In the genomic region with DNA sequence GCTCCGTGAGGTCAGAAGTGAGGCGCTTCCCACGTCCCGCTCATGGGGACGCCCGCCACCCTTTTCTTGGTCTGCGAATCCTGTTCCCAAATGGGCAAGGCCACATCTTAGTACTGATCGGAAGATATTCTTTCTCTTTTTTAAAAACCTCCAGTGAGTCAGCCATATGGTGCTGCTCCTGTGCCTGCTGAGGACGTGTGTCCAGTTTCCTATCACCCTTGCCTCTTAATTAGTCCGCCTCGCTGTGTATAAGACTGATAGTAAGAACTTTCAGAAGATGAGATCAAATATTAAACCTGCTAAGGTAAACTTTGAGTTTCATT, we compare ENCODE assay signal across 8 cellular contexts. TPM values are rescaled to one million over a fixed set of nuclear protein-coding genes. Genes with fewer than 3 reads are reported as not detected.
A peak's percentile ranks its signal among the peaks of the same experiment; 100 is the strongest.
DNase-seq lines count a peak whose midpoint lies in the region; ATAC-seq, FAIRE-seq and TF ChIP-seq lines count a peak whose summit lies in the region.

No MANE protein-coding gene starts in this region.

- no peak for TF ChIP-seq RAD21 in liver (IDR thresholded peaks at IDR 0.05)

- peak overlapping the region; percentile 93 for H3K9ac ChIP-seq in Karpas-422 (ENCODE audit: low read length)
- peak overlapping the region; percentile 85 to 97 for H3K9ac ChIP-seq in liver (ENCODE audit: low read depth in 1 of 2, low read length in 2 of 2)

- H3K4me3 ChIP-seq in AG04450 (ENCODE audit: low read depth, low read length) (peak overlapping the region; percentile 76), Karpas-422 (ENCODE audit: low read length) (peak overlapping the region; percentile 87), bronchial epithelial cell (ENCODE audit: low read depth, low read length) (peak overlapping the region; percentile 85), liver (ENCODE audit: low read depth in 1 of 3, low read length in 3 of 3) (peak overlapping the region; percentile 57 to 90 (median 78)), thyroid gland (replicated peaks in 1 of 3) (peak overlapping the region; percentile 18 to 92 (median 41))

- CTCF ChIA-PET in AG04450 (lab: Charles Lee) = interaction anchor here (1.0 to 9.2 kb wide), 5 partner anchors 9 to 127 kb away, joined by 4 to 65 read pairs (median 7); no protein-coding TSS in a partner anchor

- POLR2A ChIA-PET in AG04450 (lab: Yijun Ruan, JAX) = interaction anchor here (1.1 kb wide), 1 partner anchor 117 kb away, joined by 4 read pairs; no protein-coding TSS in a partner anchor

- H3K27me3 ChIP-seq in AG04450 (ENCODE audit: control insufficient read depth, insufficient read depth, low read length) (no peaks in the 10 kb centered on the region), Karpas-422 (ENCODE audit: low read length) (no peaks in the 10 kb centered on the region), bronchial epithelial cell (ENCODE audit: control insufficient read depth, insufficient read depth, low read length) (no peaks in the 10 kb centered on the region), liver (ENCODE audit: control insufficient read depth in 4 of 4, insufficient read depth in 4 of 4, low read length in 3 of 4) (no peaks in the 10 kb centered on the region), thyroid gland (no peaks in the 10 kb centered on the region)

- under 1% methylated on average over 11 of the region's 11 CpGs for WGBS in liver
- 0% methylated on average over 9 to 11 of the region's 11 CpGs for WGBS in thyroid gland, 2 donors

- H4K20me1 ChIP-seq in Karpas-422 (ENCODE audit: insufficient read depth, low read depth, low read length) = no peaks in the 10 kb centered on the region

- peaks cover 40% of the 10 kb centered on the region for H3K4me1 ChIP-seq in Karpas-422 (ENCODE audit: low read length)
- H3K4me1 ChIP-seq in liver (ENCODE audit: control insufficient read depth in 4 of 4, insufficient read depth in 4 of 4, low read length in 3 of 4) = peaks cover 5 to 51% (median 28%) of the 10 kb centered on the region in 4 donors
- peaks cover 15 to 27% of the 10 kb centered on the region in 2 donors for H3K4me1 ChIP-seq in thyroid gland

- H3K4me2 ChIP-seq in Karpas-422 (ENCODE audit: low read depth, low read length, poor library complexity, severe bottlenecking) = peak overlapping the region; percentile 82

- DNase-seq in AG04450 (ENCODE audit: low read depth, low spot score) = no peak
- DNase-seq in Karpas-422 = no peak
- DNase-seq in bronchial epithelial cell (ENCODE audit: low read depth) = peak; percentile 40
- DNase-seq in thyroid gland = peak in 1 of 2 donors; percentile 3
- no peak for DNase-seq in posterior vena cava (ENCODE audit: low spot score)
- no peak for DNase-seq in DMS153 (lab: John Stamatoyannopoulos, UW)

- H2AFZ ChIP-seq in Karpas-422 (ENCODE audit: low read length) = peak overlapping the region; percentile 72

- ATAC-seq in GM19035 (IDR thresholded peaks at IDR 0.05; ENCODE audit: unreplicated experiment) = peak; percentile 28

- H3K79me2 ChIP-seq in Karpas-422 (ENCODE audit: low read length) = peaks cover 68% of the 10 kb centered on the region

- H3K36me3 ChIP-seq in Karpas-422 (ENCODE audit: insufficient read depth, low read length) (peaks cover 15% of the 10 kb centered on the region; the same call in 1 of the 2 replicates), bronchial epithelial cell (ENCODE audit: control insufficient read depth, insufficient read depth, low read length) (no peaks in the 10 kb centered on the region), liver (ENCODE audit: control insufficient read depth in 4 of 4, insufficient read depth in 3 of 4, low read depth in 1 of 4, low read length in 3 of 4) (peaks cover 0 to 3% (median 0%) of the 10 kb centered on the region in 4 donors), thyroid gland (no peaks in the 10 kb centered on the region)

- TF ChIP-seq POLR2A in thyroid gland (IDR thresholded peaks at IDR 0.05) = no peak

- TF ChIP-seq CTCF in AG04450 (IDR thresholded peaks at IDR 0.05; ENCODE audit: low read depth, low read length) (no peak), bronchial epithelial cell (IDR thresholded peaks at IDR 0.05; ENCODE audit: insufficient read depth, low read length, severe bottlenecking) (no peak), liver (IDR thresholded peaks at IDR 0.05; ENCODE audit: low read depth, low read length, missing input control) (no peak), thyroid gland (IDR thresholded peaks at IDR 0.05) (no peak)

- H3K27ac ChIP-seq in AG04450 (ENCODE audit: low read depth, low read length) (peak overlapping the region; percentile 84), Karpas-422 (ENCODE audit: low read length) (peak overlapping the region; percentile 33), liver (ENCODE audit: low read depth in 1 of 2, low read length in 2 of 2) (peak overlapping the region; percentile 92 to 99), thyroid gland (peak overlapping the region; percentile 56 to 94 (median 94))

- FAIRE-seq in bronchial epithelial cell (lab: Jason Lieb, UNC) = no peak

- H3K9me3 ChIP-seq in AG04450 (ENCODE audit: control insufficient read depth, insufficient read depth, low read length) = no peaks in the 10 kb centered on the region; the same call in 1 of the 2 replicates
- no peaks in the 10 kb centered on the region for H3K9me3 ChIP-seq in Karpas-422 (ENCODE audit: low read length)
- no peaks in the 10 kb centered on the region for H3K9me3 ChIP-seq in liver (ENCODE audit: control insufficient read depth in 4 of 4, low read length in 3 of 4)
- H3K9me3 ChIP-seq in thyroid gland = no peaks in the 10 kb centered on the region

- intact Hi-C loops in thyroid gland (cut with DNase I) = no loop called here
- intact Hi-C loops in posterior vena cava (cut with DNase I) = no loop called here

- H3K9me2 ChIP-seq in Karpas-422 (replicated peaks; ENCODE audit: insufficient read depth, low read length) = no peaks in the 10 kb centered on the region

TF ChIP-seq in liver, 16 proteins besides CTCF, POLR2A, EP300 and RAD21 (continues in another document):
- TF ChIP-seq NR2F2 (IDR thresholded peaks at IDR 0.05) (no peak), EGR1 (IDR thresholded peaks at IDR 0.05; ENCODE audit: low read depth in 2 of 2) (no peak), GABPA (IDR thresholded peaks at IDR 0.05 in 1 of 2, conservative IDR thresholded peaks at IDR 0.05 in 1 of 2) (no peak), RXRA (IDR thresholded peaks at IDR 0.05) (no peak), SP1 (IDR thresholded peaks at IDR 0.05) (no peak), HNF4G (IDR thresholded peaks at IDR 0.05) (no peak), FOXA2 (IDR thresholded peaks at IDR 0.05) (no peak), HNF4A (conservative IDR thresholded peaks at IDR 0.05) (no peak)
- TF ChIP-seq, protein P1, sequence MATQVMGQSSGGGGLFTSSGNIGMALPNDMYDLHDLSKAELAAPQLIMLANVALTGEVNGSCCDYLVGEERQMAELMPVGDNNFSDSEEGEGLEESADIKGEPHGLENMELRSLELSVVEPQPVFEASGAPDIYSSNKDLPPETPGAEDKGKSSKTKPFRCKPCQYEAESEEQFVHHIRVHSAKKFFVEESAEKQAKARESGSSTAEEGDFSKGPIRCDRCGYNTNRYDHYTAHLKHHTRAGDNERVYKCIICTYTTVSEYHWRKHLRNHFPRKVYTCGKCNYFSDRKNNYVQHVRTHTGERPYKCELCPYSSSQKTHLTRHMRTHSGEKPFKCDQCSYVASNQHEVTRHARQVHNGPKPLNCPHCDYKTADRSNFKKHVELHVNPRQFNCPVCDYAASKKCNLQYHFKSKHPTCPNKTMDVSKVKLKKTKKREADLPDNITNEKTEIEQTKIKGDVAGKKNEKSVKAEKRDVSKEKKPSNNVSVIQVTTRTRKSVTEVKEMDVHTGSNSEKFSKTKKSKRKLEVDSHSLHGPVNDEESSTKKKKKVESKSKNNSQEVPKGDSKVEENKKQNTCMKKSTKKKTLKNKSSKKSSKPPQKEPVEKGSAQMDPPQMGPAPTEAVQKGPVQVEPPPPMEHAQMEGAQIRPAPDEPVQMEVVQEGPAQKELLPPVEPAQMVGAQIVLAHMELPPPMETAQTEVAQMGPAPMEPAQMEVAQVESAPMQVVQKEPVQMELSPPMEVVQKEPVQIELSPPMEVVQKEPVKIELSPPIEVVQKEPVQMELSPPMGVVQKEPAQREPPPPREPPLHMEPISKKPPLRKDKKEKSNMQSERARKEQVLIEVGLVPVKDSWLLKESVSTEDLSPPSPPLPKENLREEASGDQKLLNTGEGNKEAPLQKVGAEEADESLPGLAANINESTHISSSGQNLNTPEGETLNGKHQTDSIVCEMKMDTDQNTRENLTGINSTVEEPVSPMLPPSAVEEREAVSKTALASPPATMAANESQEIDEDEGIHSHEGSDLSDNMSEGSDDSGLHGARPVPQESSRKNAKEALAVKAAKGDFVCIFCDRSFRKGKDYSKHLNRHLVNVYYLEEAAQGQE (IDR thresholded peaks at IDR 0.05) = no peak
- TF ChIP-seq, protein P2, sequence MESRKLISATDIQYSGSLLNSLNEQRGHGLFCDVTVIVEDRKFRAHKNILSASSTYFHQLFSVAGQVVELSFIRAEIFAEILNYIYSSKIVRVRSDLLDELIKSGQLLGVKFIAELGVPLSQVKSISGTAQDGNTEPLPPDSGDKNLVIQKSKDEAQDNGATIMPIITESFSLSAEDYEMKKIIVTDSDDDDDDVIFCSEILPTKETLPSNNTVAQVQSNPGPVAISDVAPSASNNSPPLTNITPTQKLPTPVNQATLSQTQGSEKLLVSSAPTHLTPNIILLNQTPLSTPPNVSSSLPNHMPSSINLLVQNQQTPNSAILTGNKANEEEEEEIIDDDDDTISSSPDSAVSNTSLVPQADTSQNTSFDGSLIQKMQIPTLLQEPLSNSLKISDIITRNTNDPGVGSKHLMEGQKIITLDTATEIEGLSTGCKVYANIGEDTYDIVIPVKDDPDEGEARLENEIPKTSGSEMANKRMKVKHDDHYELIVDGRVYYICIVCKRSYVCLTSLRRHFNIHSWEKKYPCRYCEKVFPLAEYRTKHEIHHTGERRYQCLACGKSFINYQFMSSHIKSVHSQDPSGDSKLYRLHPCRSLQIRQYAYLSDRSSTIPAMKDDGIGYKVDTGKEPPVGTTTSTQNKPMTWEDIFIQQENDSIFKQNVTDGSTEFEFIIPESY (IDR thresholded peaks at IDR 0.05) = no peak

RNA-seq across cellular contexts. Expression of a gene that starts 0.6 kb away (rescaled TPM):
- polyA plus RNA-seq in AG04450 (2011; rRNA removed) = 39.0 and 54.0 TPM in 2 replicates
- polyA minus RNA-seq in AG04450 (2011; rRNA and poly(A)+ RNA removed) = 17.7 and 35.4 TPM in 2 replicates
- total RNA-seq in Karpas-422 (2014; rRNA removed; shearing (Covaris generic); ENCODE audit: low replicate concordance) = 59.9 and 62.1 TPM in 2 replicates
- 29.3 and 30.3 TPM in 2 replicates for total RNA-seq in bronchial epithelial cell
- total RNA-seq in liver = 10 to 100 TPM; 38.9 to 51.9 TPM
- 10 to 100 TPM; 15.3 to 33.0 TPM for polyA plus RNA-seq in liver
- total RNA-seq in thyroid gland = 10 to 100 TPM; 56.3 to 74.4 (median 61.5) TPM
- 10 to 100 TPM; 31.6 to 37.2 TPM for total RNA-seq in posterior vena cava

RNA-seq across cellular contexts. Expression of a gene that starts 1.1 kb away (rescaled TPM):
- polyA plus RNA-seq in AG04450 (2011; rRNA removed) (21.9 and 23.3 TPM in 2 replicates), liver (10 to 100 TPM; 52.2 to 74.1 TPM)
- polyA minus RNA-seq in AG04450 (2011; rRNA and poly(A)+ RNA removed) = 16.0 and 19.4 TPM in 2 replicates
- total RNA-seq in Karpas-422 (2014; rRNA removed; shearing (Covaris generic); ENCODE audit: low replicate concordance) = 16.5 and 25.0 TPM in 2 replicates
- total RNA-seq in bronchial epithelial cell (27.4 and 39.3 TPM in 2 replicates), liver (100 to 1,000 TPM in 1 of 2 donors, 10 to 100 TPM in 1; 57.1 to 357 TPM), thyroid gland (10 to 100 TPM; 34.9 to 42.6 (median 42.3) TPM), posterior vena cava (10 to 100 TPM; 17.1 to 18.6 TPM)

Comparison
In these comparisons a context has a peak if more than half of its experiments do, and no peak if none do; other contexts are left out.
1. H3K27ac ChIP-seq: peak in every context shown above with its lines; median percentile 96 in liver; 94 in thyroid gland; 84 in AG04450; 33 in Karpas-422.